29 cellular contexts compared by ENCODE assay signal in the genomic region with DNA sequence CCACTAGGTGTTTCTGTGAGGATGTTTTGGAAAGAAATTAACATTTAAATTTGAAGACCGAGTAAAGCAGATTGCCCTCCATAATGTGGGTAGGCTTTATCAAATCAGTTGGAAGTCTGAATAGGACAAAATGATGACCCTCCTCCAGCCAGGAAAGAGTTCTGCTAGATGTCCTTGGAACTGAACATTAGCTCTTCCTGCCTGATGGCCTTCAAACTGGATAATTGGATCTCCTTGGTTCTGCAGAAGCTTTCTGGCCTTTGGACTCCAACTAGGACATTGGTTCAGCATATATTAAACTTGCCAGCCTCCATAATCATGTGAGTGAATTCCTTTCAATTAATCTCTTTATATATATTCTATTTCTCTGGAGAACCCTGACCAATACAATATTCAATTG.
"Had no signal": no experiment of that assay in that cellular context is flagged by ENCODE, and none has a peak within 500 bp of the region (broad histone marks: within the 10 kb centered on the region; RNA-seq: fewer than 3 reads in every experiment).

No MANE protein-coding gene starts in this region.

- H3K9me3 Mint-ChIP-seq: immature natural killer cell; naive thymus-derived CD8-positive, alpha-beta T cell; nephron; neural crest cell; stimulated activated memory B cell treated with anti-CD40 and anti-IgM and Interleukin-4, amounts not matched to agents 10 μg/mL and 1 μg/mL and 100 μg/mL, for 72 hours; stimulated activated naive CD8-positive, alpha-beta T cell treated with anti-CD3 and anti-CD28 coated beads, Interleukin-15, amount 100 ng/mL, for 72 hours had no signal

- H3K9ac ChIP-seq: parathyroid adenoma had no signal

- H3K27ac Mint-ChIP-seq: immature natural killer cell; nephron; stimulated activated naive CD8-positive, alpha-beta T cell treated with anti-CD3 and anti-CD28 coated beads, Interleukin-15, amount 100 ng/mL, for 72 hours had no signal

- H3K27ac ChIP-seq: left lung, lower lobe of right lung, neutrophil, parathyroid adenoma, right atrium auricular region, skin epidermis, upper lobe of left lung, vagina had no signal

- DNase-seq: hypothalamus; immature natural killer cell; kidney; left colon; left lung; lower lobe of right lung; mammary epithelial cell; mesenchymal stem cell; naive thymus-derived CD8-positive, alpha-beta T cell; occipital lobe; stimulated activated CD4-positive, alpha-beta T cell treated with anti-CD3 and anti-CD28 coated beads, Interleukin-1b, Interleukin-23, amount 100 ng/mL, for 48 hours; stimulated activated CD4-positive, alpha-beta T cell treated with anti-CD3 and anti-CD28 coated beads, Interleukin-2, amount 100 ng/mL, for 48 hours; stimulated activated CD4-positive, alpha-beta T cell treated with anti-CD3 and anti-CD28 coated beads, Interleukin-4, amount 100 ng/mL, for 4 hours; stimulated activated CD8-positive, alpha-beta memory T cell treated with anti-CD3 and anti-CD28 coated beads, Interleukin-4, amount 100 ng/mL, for 48 hours; stimulated activated naive CD4-positive, alpha-beta T cell treated with Interleukin-2 at 50 U/mL for 16 hours; stimulated activated naive CD8-positive, alpha-beta T cell treated with anti-CD3 and anti-CD28 coated beads, Interleukin-15, amount 100 ng/mL, for 72 hours; substantia nigra; upper lobe of left lung had no signal

- H3K4me1 ChIP-seq: parathyroid adenoma, right atrium auricular region, vagina had no signal

- H3K27me3 Mint-ChIP-seq: naive thymus-derived CD8-positive, alpha-beta T cell; stimulated activated memory B cell treated with anti-CD40 and anti-IgM and Interleukin-4, amounts not matched to agents 10 μg/mL and 1 μg/mL and 100 μg/mL, for 72 hours; stimulated activated naive CD8-positive, alpha-beta T cell treated with anti-CD3 and anti-CD28 coated beads, Interleukin-15, amount 100 ng/mL, for 72 hours had no signal

- H3K79me2 ChIP-seq: parathyroid adenoma had no signal

- H3K4me3 ChIP-seq: left lung, lower lobe of right lung, right atrium auricular region, skin epidermis, tibial nerve, upper lobe of left lung, vagina had no signal

- H3K27me3 ChIP-seq: left lung, neutrophil, right atrium auricular region, tibial nerve, upper lobe of left lung, vagina had no signal

- H3K9me3 ChIP-seq: left lung, lower lobe of right lung, neutrophil, right atrium auricular region, tibial nerve, upper lobe of left lung, vagina had no signal

- FAIRE-seq: islet of Langerhans, kidney had no signal

- ATAC-seq: left colon; left lung; lower lobe of right lung; naive thymus-derived CD8-positive, alpha-beta T cell; sciatic nerve; stimulated activated memory B cell treated with anti-CD40 and anti-IgM and Interleukin-4, amounts not matched to agents 10 μg/mL and 1 μg/mL and 100 μg/mL, for 72 hours; stimulated activated naive CD8-positive, alpha-beta T cell treated with anti-CD3 and anti-CD28 coated beads, Interleukin-15, amount 100 ng/mL, for 72 hours had no signal

- H3K36me3 ChIP-seq: left lung, lower lobe of right lung, neutrophil, right atrium auricular region, tibial nerve, upper lobe of left lung, vagina had no signal

- H3K36me3 Mint-ChIP-seq: immature natural killer cell; naive thymus-derived CD8-positive, alpha-beta T cell; stimulated activated memory B cell treated with anti-CD40 and anti-IgM and Interleukin-4, amounts not matched to agents 10 μg/mL and 1 μg/mL and 100 μg/mL, for 72 hours had no signal

- H2AFZ ChIP-seq: parathyroid adenoma had no signal

- H3K4me3 Mint-ChIP-seq: immature natural killer cell; naive thymus-derived CD8-positive, alpha-beta T cell; nephron; neural crest cell; stimulated activated memory B cell treated with anti-CD40 and anti-IgM and Interleukin-4, amounts not matched to agents 10 μg/mL and 1 μg/mL and 100 μg/mL, for 72 hours; stimulated activated naive CD8-positive, alpha-beta T cell treated with anti-CD3 and anti-CD28 coated beads, Interleukin-15, amount 100 ng/mL, for 72 hours had no signal
